Comparison of ENCODE assay signal across 8 cellular contexts in the genomic region with DNA sequence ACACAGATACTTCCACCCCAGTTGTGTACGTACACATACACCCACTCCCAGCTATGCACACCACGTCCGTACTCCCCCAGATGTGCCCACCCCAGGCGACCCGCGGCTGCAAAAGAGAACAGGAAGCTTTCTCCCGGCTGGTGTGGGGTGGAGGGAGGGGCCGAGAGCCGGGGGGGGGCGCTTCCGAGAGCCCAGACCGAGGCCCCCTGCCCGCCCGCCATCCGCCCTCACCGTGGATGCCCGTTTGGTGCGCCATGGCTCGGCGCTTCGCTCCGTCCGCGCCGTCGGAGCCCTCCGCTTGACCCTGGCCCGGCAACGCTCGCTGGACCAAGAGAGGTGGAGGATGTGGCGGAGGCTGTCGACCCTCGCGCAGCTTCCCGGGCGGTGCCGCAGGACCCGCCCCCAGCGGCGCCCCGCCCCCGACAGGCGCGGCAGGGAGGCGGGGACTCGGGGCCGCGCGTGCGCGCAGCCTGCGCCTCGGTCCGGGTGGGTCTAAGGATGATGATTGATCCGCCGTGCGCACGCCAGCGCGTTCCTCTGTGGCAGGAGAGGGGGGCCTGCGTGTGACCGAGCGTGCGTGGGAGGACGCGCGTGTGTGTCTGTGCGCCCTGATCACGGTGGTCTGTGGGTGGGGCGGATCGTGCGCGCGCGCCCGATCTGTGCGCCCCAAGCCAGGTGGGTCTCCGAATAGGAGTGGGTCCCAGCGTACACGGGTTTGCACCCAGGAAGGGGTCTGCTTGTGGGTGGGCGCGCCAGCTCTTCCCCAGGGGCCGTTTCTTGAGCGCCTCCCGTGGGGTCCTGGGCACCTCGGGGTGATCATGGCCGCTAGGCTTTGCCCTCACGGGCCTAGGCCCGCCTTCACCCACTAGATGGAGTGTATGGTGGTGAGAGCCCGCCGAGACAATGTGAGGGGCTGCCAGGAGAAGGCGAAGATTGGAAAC. TPM values are rescaled to one million over a fixed set of nuclear protein-coding genes. Genes with fewer than 3 reads are reported as not detected.
DNase-seq lines count a peak whose midpoint lies in the region; ATAC-seq and TF ChIP-seq lines count a peak whose summit lies in the region.

Gene TWF2 (minus strand): TSS at position 398 of the 941 bp plus-strand sequence. CDS start 142 bp downstream, at position 256.

- peaks cover 73% of the 10 kb centered on the region for H3K4me1 Mint-ChIP-seq in activated CD8-positive, alpha-beta T cell treated with anti-CD3 and anti-CD28 coated beads, Interleukin-2, amount 10 ng/mL, durations not matched to agents 7 days and 5 days (ENCODE audit: low read depth)

- peak; percentile 45 for DNase-seq in AG04450 (ENCODE audit: low read depth, low spot score)
- peak; percentile 73 for DNase-seq in NCI-H748 (lab: John Stamatoyannopoulos, UW; ENCODE audit: unreplicated experiment)
- DNase-seq in activated CD8-positive, alpha-beta T cell treated with anti-CD3 and anti-CD28 coated beads, Interleukin-2, amount 10 ng/mL, durations not matched to agents 7 days and 5 days, result peak; percentile 85
- peak; percentile 82 for DNase-seq in effector CD4-positive, alpha-beta T cell
- DNase-seq in lung microvascular endothelial cell (ENCODE audit: low read depth in 2 of 2), result peak; percentile 82
- DNase-seq in stimulated activated CD4-positive, alpha-beta T cell treated with anti-CD3 and anti-CD28 coated beads, TNF-alpha, amount 100 ng/mL, for 4 hours (ENCODE audit: low read depth in 3 of 3), result peak; percentile 74 to 90 (median 88)

- ATAC-seq in GM18861 (IDR thresholded peaks at IDR 0.05; ENCODE audit: unreplicated experiment), result peak; percentile 47
- peak; percentile 66 for ATAC-seq in HG03095 (IDR thresholded peaks at IDR 0.05; ENCODE audit: unreplicated experiment)
- peak; percentile 83 for ATAC-seq in activated CD8-positive, alpha-beta T cell treated with anti-CD3 and anti-CD28 coated beads, Interleukin-2, amount 10 ng/mL, durations not matched to agents 7 days and 5 days

- POLR2A ChIA-PET in AG04450 (lab: Yijun Ruan, JAX), result interaction anchor here (0.6 to 2.3 kb wide), 4 partner anchors 11 to 64 kb away, joined by 3 to 14 read pairs (median 5); partner anchors contain the start of gene WDR82
- POLR2A ChIA-PET in activated CD8-positive, alpha-beta T cell treated with anti-CD3 and anti-CD28 coated beads, Interleukin-2, amount 10 ng/mL, durations not matched to agents 7 days and 5 days (lab: Charles Lee), result interaction anchor here (0.5 to 20.7 kb wide), 11 partner anchors 9 to 1900 kb away, joined by 3 to 400 read pairs (median 4); partner anchors contain the start of genes GLYCTK, TLR9 and WDR82

- peaks cover 7% of the 10 kb centered on the region for H3K9me3 ChIP-seq in AG04450 (ENCODE audit: control insufficient read depth, insufficient read depth, low read length)

- H3K27me3 Mint-ChIP-seq in activated CD8-positive, alpha-beta T cell treated with anti-CD3 and anti-CD28 coated beads, Interleukin-2, amount 10 ng/mL, durations not matched to agents 7 days and 5 days (ENCODE audit: low read depth), result no peaks in the 10 kb centered on the region

- peak within 1 kb of the TSS; percentile 96 for H3K27ac Mint-ChIP-seq in activated CD8-positive, alpha-beta T cell treated with anti-CD3 and anti-CD28 coated beads, Interleukin-2, amount 10 ng/mL, durations not matched to agents 7 days and 5 days

- peak within 1 kb of the TSS; percentile 96 for H3K4me3 Mint-ChIP-seq in activated CD8-positive, alpha-beta T cell treated with anti-CD3 and anti-CD28 coated beads, Interleukin-2, amount 10 ng/mL, durations not matched to agents 7 days and 5 days

- no peaks in the 10 kb centered on the region for H3K9me3 Mint-ChIP-seq in activated CD8-positive, alpha-beta T cell treated with anti-CD3 and anti-CD28 coated beads, Interleukin-2, amount 10 ng/mL, durations not matched to agents 7 days and 5 days (ENCODE audit: insufficient read depth)

- H3K27ac ChIP-seq in AG04450 (ENCODE audit: low read depth, low read length), result peak within 1 kb of the TSS; percentile 99

- peak within 1 kb of the TSS; percentile 96 for H3K4me3 ChIP-seq in AG04450 (ENCODE audit: low read depth, low read length)

- no peaks in the 10 kb centered on the region for H3K27me3 ChIP-seq in AG04450 (ENCODE audit: control insufficient read depth, insufficient read depth, low read length)

- CTCF ChIA-PET in AG04450 (lab: Charles Lee), result interaction anchor here (1.3 to 1.4 kb wide), 2 partner anchors 33 to 100 kb away, joined by 3 to 4 read pairs; no protein-coding TSS in a partner anchor
- CTCF ChIA-PET in activated CD8-positive, alpha-beta T cell treated with anti-CD3 and anti-CD28 coated beads, Interleukin-2, amount 10 ng/mL, durations not matched to agents 7 days and 5 days (lab: Charles Lee), result interaction anchor here (0.9 to 13.1 kb wide), 9 partner anchors 13 to 100 kb away, joined by 3 to 176 read pairs (median 13); partner anchors contain the start of genes TLR9 and WDR82

- peaks cover 56% of the 10 kb centered on the region for H3K36me3 Mint-ChIP-seq in activated CD8-positive, alpha-beta T cell treated with anti-CD3 and anti-CD28 coated beads, Interleukin-2, amount 10 ng/mL, durations not matched to agents 7 days and 5 days (ENCODE audit: low read depth)

- TF ChIP-seq CTCF in AG04450 (IDR thresholded peaks at IDR 0.05; ENCODE audit: low read depth, low read length), result peak; percentile 40

RNA-seq across cellular contexts. Expression of gene TWF2, which starts in this region (rescaled TPM):
- 96.6 and 128 TPM in 2 replicates for polyA plus RNA-seq in AG04450 (2011; rRNA removed)
- 61.0 and 91.5 TPM in 2 replicates for polyA minus RNA-seq in AG04450 (2011; rRNA and poly(A)+ RNA removed)
- total RNA-seq in activated CD8-positive, alpha-beta T cell treated with anti-CD3 and anti-CD28 coated beads, Interleukin-2, amount 10 ng/mL, durations not matched to agents 7 days and 5 days, result 100 to 1,000 TPM; 154 to 162 TPM
- 74.6 and 102 TPM in 2 replicates for total RNA-seq in lung microvascular endothelial cell

Comparison
In these comparisons a context has a peak if more than half of its experiments do, and no peak if none do; other contexts are left out.
1. Peak in every context shown above with its lines: DNase-seq, ATAC-seq, H3K4me3 ChIP-seq and H3K27ac ChIP-seq.